Comparison of ENCODE assay signal across 15 cellular contexts in genomic region chr16:72621651-72622050, GRCh38.
"Had no signal": no experiment of that assay in that cellular context is flagged by ENCODE, and none has a peak within 500 bp of the region (broad histone marks: within the 10 kb centered on the region; RNA-seq: fewer than 3 reads in every experiment).

No MANE protein-coding gene starts in this region.

- H3K27ac ChIP-seq: hepatocyte, lower lobe of right lung, tibial nerve had no signal

- H3K9me3 ChIP-seq: lower lobe of right lung, tibial nerve had no signal

- H3K27me3 ChIP-seq: hepatocyte, tibial nerve had no signal

- H3K79me2 ChIP-seq: hepatocyte had no signal

- H3K4me2 ChIP-seq: hepatocyte had no signal

- H3K4me3 ChIP-seq: hepatocyte, lower lobe of right lung, tibial nerve had no signal

- H3K36me3 ChIP-seq: lower lobe of right lung, tibial nerve had no signal

- H3K4me1 ChIP-seq: lower lobe of right lung, tibial nerve had no signal

- DNase-seq: activated CD4-positive, alpha-beta T cell treated with anti-CD3 and anti-CD28 coated beads for 36 hours; activated CD4-positive, alpha-beta T cell treated with anti-CD3 and anti-CD28 coated beads, Interleukin-2, amount 50 U/mL, for 48 hours; activated gamma-delta T cell; dermis blood vessel endothelial cell; effector memory CD4-positive, alpha-beta T cell; lower lobe of right lung; nephron progenitor cell; occipital lobe; posterior cingulate gyrus; stimulated activated CD4-positive, alpha-beta T cell treated with anti-CD3 and anti-CD28 coated beads, Interleukin-12 subunit alpha, Interleukin-12 subunit beta, amount 100 ng/mL, for 4 hours; stimulated activated CD4-positive, alpha-beta T cell treated with anti-CD3 and anti-CD28 coated beads, Interleukin-1b, Interleukin-23, amount 100 ng/mL, for 48 hours; stimulated activated naive CD8-positive, alpha-beta T cell treated with anti-CD3 and anti-CD28 coated beads, Interleukin-15, Interleukin-2, amounts not matched to agents 100 U/mL and 50 U/mL, for 24 hours; substantia nigra had no signal

- H2AFZ ChIP-seq: hepatocyte had no signal
